8 cellular contexts compared by ENCODE assay signal in the genomic region with DNA sequence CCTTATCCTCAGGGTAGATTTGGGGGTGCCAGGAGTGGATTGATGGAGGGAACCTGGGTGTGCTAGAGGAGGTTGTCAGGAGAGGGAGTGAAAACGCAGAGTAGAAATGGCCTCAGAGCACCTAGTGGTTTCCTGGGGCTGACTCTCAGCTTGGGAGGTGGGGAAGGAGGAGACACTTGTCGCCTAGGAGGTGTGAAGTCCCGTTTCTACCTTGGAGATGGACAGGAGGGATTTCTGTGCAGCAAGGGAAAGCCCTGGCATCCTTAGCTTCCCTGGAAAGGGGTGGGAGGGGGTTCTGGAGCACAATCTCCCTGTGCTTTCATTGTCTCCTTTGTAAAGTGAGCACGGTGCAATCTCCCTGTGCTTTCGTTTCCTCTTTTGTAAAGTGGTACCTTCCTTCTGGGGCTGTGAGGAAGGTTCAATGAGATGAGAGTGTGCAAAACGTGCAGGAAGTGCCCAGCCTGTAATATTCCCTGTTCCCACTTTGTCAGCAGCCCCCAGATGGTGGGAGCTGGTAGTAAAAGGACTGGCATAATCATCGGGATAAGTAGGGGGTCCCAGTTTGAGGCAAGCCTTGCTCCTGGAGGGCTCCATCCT. TPM values are rescaled to one million over a fixed set of nuclear protein-coding genes. Genes with fewer than 3 reads are reported as not detected.
DNase-seq lines count a peak whose midpoint lies in the region; ATAC-seq and TF ChIP-seq lines count a peak whose summit lies in the region.

No MANE protein-coding gene starts in this region.

- no peak overlapping the region for H3K9ac ChIP-seq in HCT116 (ENCODE audit: low read length)

- peak overlapping the region; percentile 85 for H3K4me2 ChIP-seq in HCT116 (ENCODE audit: low read length)

- TF ChIP-seq CTCF in HCT116 (IDR thresholded peaks at IDR 0.05 in 2 of 3, conservative IDR thresholded peaks at IDR 0.05 in 1 of 3; ENCODE audit: borderline replicate concordance in 1 of 3, insufficient read depth in 1 of 3, low read depth in 2 of 3, low read length in 2 of 3), result no peak
- TF ChIP-seq CTCF in RWPE1 (conservative IDR thresholded peaks at IDR 0.05; ENCODE audit: low read depth), result no peak
- TF ChIP-seq CTCF in neutrophil (IDR thresholded peaks at IDR 0.05), result no peak
- no peak for TF ChIP-seq CTCF in lower leg skin (IDR thresholded peaks at IDR 0.05)

- H2AFZ ChIP-seq in HCT116 (ENCODE audit: low read depth, low read length, poor library complexity, severe bottlenecking), result no peak overlapping the region

- H3K27ac ChIP-seq in HCT116 (ENCODE audit: low read depth, low read length), result no peak overlapping the region
- peak overlapping the region; percentile 93 for H3K27ac ChIP-seq in RWPE1
- peak overlapping the region; percentile 41 for H3K27ac ChIP-seq in neutrophil

- WGBS in lower leg skin, 2 donors, result 58 to 59% methylated on average over 7 of the region's 7 CpGs

- H3K27me3 ChIP-seq in HCT116 (ENCODE audit: insufficient read depth, low read length), result no peaks in the 10 kb centered on the region
- H3K27me3 ChIP-seq in neutrophil, result no peaks in the 10 kb centered on the region

- H3K9me2 ChIP-seq in HCT116 (ENCODE audit: insufficient read depth), result no peaks in the 10 kb centered on the region

- POLR2A ChIA-PET in HCT116 (lab: Charles Lee), result no interaction called here
- POLR2A ChIA-PET in RWPE1 (lab: Yijun Ruan, JAX; ENCODE audit: low non-redundant PET), result no interaction called here

- H3K36me3 ChIP-seq in HCT116 (ENCODE audit: control insufficient read depth in 1 of 2, insufficient read depth in 2 of 2, low read length in 2 of 2) (peaks cover 0 to 2% of the 10 kb centered on the region in 2 experiments; a peak in 1 of 4 replicates), neutrophil (peaks cover 10% of the 10 kb centered on the region)

- no peak for TF ChIP-seq RAD21 in HCT116 (IDR thresholded peaks at IDR 0.05; ENCODE audit: low read depth)

- H3K4me3 ChIP-seq in HCT116 (replicated peaks in 1 of 2; ENCODE audit: low read depth in 1 of 2, low read length in 2 of 2) (no peak overlapping the region), neutrophil (ENCODE audit: low read depth in 1 of 2, low read length in 1 of 2) (peak overlapping the region; percentile 64 to 74), lower leg skin (ENCODE audit: low read depth, poor library complexity, severe bottlenecking) (no peak overlapping the region)

- CTCF ChIA-PET in HCT116 (lab: Charles Lee) (no interaction called here), RWPE1 (lab: Yijun Ruan, JAX) (interaction anchor here (1.2 kb wide), 1 partner anchor 40 kb away, joined by 3 read pairs; no protein-coding TSS in a partner anchor)

- peak; percentile 4 for DNase-seq in NCI-H2107 treated with DMSO at 0.1 percent for 48 hours (lab: John Stamatoyannopoulos, UW; ENCODE audit: unreplicated experiment)
- no peak for DNase-seq in NCI-H2107 (lab: John Stamatoyannopoulos, UW)
- no peak for DNase-seq in HCT116 (ENCODE audit: low read depth, low spot score)
- no peak for DNase-seq in RWPE1 (ENCODE audit: low spot score)
- DNase-seq in lower leg skin (ENCODE audit: low spot score in 2 of 2), result no peak
- no peak for DNase-seq in kidney tubule cell (ENCODE audit: low spot score)

- ATAC-seq in HCT116, result no peak
- no peak for ATAC-seq in GM19455 (IDR thresholded peaks at IDR 0.05; ENCODE audit: unreplicated experiment)

- H4K20me1 ChIP-seq in HCT116 (ENCODE audit: insufficient read depth), result no peaks in the 10 kb centered on the region

- intact Hi-C loops in HCT116 (cut with micrococcal nuclease), result no loop called here
- intact Hi-C loops in lower leg skin (cut with DNase I; ENCODE audit: low total_unique reads), result no loop called here

- H3K4me1 ChIP-seq in HCT116 (ENCODE audit: control insufficient read depth in 1 of 2, insufficient read depth in 2 of 2, low read length in 2 of 2) (peaks cover 5 to 22% of the 10 kb centered on the region in 2 experiments; a peak in 2 of 4 replicates), neutrophil (ENCODE audit: control insufficient read depth in 1 of 2, insufficient read depth in 1 of 2, low read depth in 1 of 2, low read length in 1 of 2) (peaks cover 26 to 27% of the 10 kb centered on the region in 2 experiments)

- no peak for TF ChIP-seq POLR2A in HCT116 (IDR thresholded peaks at IDR 0.05; ENCODE audit: borderline replicate concordance, extremely low read depth, insufficient read depth, insufficient read length)
- TF ChIP-seq POLR2A in lower leg skin (IDR thresholded peaks at IDR 0.05), result no peak

- H3K9me3 ChIP-seq in HCT116 (ENCODE audit: control insufficient read depth in 1 of 2, insufficient read depth in 1 of 2, low read depth in 1 of 2, low read length in 2 of 2) (no peaks in the 10 kb centered on the region), neutrophil (no peaks in the 10 kb centered on the region)

- no TSS peak for BruUV-seq in HCT116 (replicated peaks; lab: Mats Ljungman, UMichigan)

- RAD21 ChIA-PET in HCT116 (lab: Charles Lee; ENCODE audit: low non-redundant PET in 1 of 2, low total read pairs in 2 of 2, uncharacterized antibody in 2 of 2, unreplicated experiment in 2 of 2), result no interaction called here

- no peaks in the 10 kb centered on the region; the same call in 1 of the 2 replicates for H3K79me2 ChIP-seq in HCT116 (ENCODE audit: insufficient read depth, low read length)

TF ChIP-seq in HCT116, 20 proteins besides CTCF, POLR2A, EP300 and RAD21:
- no peak for TF ChIP-seq TCF7L2 (IDR thresholded peaks at IDR 0.05; ENCODE audit: borderline replicate concordance, extremely low read depth, insufficient read depth, insufficient read length)
- TF ChIP-seq EGR1 (IDR thresholded peaks at IDR 0.05; ENCODE audit: low read depth), result no peak
- no peak for TF ChIP-seq FOSL1 (IDR thresholded peaks at IDR 0.05; ENCODE audit: low read depth)
- TF ChIP-seq, protein P1, sequence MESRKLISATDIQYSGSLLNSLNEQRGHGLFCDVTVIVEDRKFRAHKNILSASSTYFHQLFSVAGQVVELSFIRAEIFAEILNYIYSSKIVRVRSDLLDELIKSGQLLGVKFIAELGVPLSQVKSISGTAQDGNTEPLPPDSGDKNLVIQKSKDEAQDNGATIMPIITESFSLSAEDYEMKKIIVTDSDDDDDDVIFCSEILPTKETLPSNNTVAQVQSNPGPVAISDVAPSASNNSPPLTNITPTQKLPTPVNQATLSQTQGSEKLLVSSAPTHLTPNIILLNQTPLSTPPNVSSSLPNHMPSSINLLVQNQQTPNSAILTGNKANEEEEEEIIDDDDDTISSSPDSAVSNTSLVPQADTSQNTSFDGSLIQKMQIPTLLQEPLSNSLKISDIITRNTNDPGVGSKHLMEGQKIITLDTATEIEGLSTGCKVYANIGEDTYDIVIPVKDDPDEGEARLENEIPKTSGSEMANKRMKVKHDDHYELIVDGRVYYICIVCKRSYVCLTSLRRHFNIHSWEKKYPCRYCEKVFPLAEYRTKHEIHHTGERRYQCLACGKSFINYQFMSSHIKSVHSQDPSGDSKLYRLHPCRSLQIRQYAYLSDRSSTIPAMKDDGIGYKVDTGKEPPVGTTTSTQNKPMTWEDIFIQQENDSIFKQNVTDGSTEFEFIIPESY (IDR thresholded peaks at IDR 0.05; ENCODE audit: extremely low read depth, insufficient replicate concordance, low read length), result no peak

RNA-seq across cellular contexts. Expression of a gene that starts 1.6 kb away (rescaled TPM):
- total RNA-seq in HCT116 (2021; ENCODE audit: unreplicated experiment) (29.5 TPM), lower leg skin (10 to 100 TPM in 3 of 4 donors, 1 to 10 TPM in 1; 9.4 to 18.9 (median 15.9) TPM)
- 14.9 and 15.3 TPM in 2 replicates for polyA plus RNA-seq in HCT116 (2012)

RNA-seq across cellular contexts. Expression of a gene that starts 33.1 kb away (rescaled TPM):
- total RNA-seq in HCT116 (2021; ENCODE audit: unreplicated experiment), result 0.64 TPM
- polyA plus RNA-seq in HCT116 (2012), result 0.99 and 1.8 TPM in 2 replicates
- 10 to 100 TPM; 16.2 to 25.2 (median 23.2) TPM for total RNA-seq in lower leg skin

RNA-seq across cellular contexts. Expression of a gene that starts 38.5 kb away (rescaled TPM):
- total RNA-seq in HCT116 (2021; ENCODE audit: unreplicated experiment), result 0.30 TPM
- 0.03 and 0.12 TPM in 2 replicates for polyA plus RNA-seq in HCT116 (2012)
- 1 to 10 TPM; 2.6 to 3.8 (median 3.3) TPM for total RNA-seq in lower leg skin

Comparison
In these comparisons a context has a peak if more than half of its experiments do, and no peak if none do; other contexts are left out.
1. H3K4me3 ChIP-seq: peak in neutrophil (2 of 2); none in HCT116 (0 of 2) and lower leg skin (single experiment).
2. RNA of a gene that starts 33.1 kb away (total RNA-seq): 16.2 to 25.2 TPM in lower leg skin; 0.64 TPM in HCT116 (single experiment); every median in the first group is over 10 times any median in the second.